In the genomic region with DNA sequence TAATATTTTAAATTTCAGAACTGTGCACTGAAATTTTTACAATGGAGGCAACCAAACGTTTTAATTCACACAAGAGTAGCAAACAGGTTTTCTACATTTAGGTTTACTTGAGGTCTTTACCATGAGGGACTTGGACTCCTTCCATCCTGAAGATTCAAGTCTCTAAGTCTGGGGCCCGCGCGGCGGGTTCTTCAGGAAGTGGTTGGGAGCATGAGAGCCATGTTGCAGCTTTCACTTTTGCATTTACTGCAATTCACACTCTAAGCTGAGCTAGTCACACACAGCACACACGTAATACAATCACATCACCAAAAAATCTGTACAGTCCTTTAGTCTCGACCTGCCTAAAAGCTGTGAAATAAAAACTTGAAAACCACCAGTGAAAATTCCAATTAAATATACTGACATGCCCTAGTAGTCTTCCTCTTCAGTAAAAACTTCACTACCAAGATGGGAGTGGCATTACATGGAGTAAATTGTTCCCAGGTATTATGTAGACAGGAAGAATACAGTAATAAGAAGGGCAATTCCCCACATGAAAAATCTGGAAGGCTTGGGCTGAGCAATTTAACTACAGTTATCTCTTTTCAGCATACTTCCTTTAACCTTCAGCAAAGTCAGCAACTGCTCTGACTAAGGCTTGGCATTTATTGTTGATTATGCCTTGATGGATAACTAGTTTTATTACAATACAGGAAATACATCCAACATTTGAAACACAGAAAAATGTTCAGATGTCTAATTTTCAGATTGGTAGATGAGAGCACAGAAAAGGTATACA, we compare ENCODE assay signal across 1 cellular context.
TF ChIP-seq lines count a peak whose summit lies in the region.

No MANE protein-coding gene starts in this region.

TF ChIP-seq in IMR-90, 13 proteins besides CTCF, POLR2A, EP300 and RAD21 (continued from another document):
- TF ChIP-seq, protein P1, sequence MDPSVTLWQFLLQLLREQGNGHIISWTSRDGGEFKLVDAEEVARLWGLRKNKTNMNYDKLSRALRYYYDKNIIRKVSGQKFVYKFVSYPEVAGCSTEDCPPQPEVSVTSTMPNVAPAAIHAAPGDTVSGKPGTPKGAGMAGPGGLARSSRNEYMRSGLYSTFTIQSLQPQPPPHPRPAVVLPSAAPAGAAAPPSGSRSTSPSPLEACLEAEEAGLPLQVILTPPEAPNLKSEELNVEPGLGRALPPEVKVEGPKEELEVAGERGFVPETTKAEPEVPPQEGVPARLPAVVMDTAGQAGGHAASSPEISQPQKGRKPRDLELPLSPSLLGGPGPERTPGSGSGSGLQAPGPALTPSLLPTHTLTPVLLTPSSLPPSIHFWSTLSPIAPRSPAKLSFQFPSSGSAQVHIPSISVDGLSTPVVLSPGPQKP (IDR thresholded peaks at IDR 0.05; ENCODE audit: borderline replicate concordance, low read depth, low read length) = no peak
